Comparison of ENCODE assay signal across 1 cellular context in the genomic region with DNA sequence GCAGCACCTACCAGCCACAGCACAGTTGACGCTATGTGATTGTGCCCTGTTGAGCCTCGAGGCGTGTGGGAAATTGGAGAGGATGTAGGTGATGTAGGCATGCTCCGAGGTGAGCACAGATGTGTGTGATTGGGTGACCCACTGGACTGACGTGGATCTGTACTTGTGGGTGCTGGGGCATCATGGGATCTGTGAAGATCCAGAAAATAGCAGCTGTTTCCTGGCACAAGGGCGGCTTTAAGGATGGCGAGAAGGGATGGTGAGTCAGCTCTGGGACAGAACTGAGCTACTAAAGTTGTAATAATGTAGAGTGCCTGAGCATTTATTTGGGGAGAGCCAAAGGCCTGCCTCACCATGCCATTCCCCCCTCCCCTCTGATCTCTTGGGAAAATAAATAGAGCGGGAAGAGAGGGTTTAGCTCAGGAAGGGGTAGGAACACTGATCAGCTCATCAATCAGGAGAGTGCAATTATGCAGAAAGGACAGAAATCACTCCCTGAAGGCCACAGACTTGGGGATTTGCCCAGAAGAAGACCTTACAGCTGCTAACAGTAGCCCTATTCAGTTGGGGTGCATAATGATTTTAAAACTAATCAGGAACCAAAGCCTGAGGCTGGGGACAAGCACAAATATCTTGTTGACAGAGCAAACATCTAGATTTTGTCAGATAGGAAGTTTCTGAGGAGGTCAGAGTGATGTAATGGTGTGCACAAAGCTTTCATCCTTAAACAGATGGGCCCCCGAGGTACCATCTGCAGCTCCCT.
TF ChIP-seq lines count a peak whose summit lies in the region.

No MANE protein-coding gene starts in this region.

TF ChIP-seq in HepG2, 621 proteins besides CTCF, POLR2A, EP300 and RAD21 (continued from another document and continues in another):
- TF ChIP-seq, protein P1, sequence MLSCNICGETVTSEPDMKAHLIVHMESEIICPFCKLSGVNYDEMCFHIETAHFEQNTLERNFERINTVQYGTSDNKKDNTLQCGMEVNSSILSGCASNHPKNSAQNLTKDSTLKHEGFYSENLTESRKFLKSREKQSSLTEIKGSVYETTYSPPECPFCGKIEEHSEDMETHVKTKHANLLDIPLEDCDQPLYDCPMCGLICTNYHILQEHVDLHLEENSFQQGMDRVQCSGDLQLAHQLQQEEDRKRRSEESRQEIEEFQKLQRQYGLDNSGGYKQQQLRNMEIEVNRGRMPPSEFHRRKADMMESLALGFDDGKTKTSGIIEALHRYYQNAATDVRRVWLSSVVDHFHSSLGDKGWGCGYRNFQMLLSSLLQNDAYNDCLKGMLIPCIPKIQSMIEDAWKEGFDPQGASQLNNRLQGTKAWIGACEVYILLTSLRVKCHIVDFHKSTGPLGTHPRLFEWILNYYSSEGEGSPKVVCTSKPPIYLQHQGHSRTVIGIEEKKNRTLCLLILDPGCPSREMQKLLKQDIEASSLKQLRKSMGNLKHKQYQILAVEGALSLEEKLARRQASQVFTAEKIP (CRISPR knock-in tag; IDR thresholded peaks at IDR 0.05; ENCODE audit: borderline replicate concordance) = no peak
- TF ChIP-seq, protein P2, sequence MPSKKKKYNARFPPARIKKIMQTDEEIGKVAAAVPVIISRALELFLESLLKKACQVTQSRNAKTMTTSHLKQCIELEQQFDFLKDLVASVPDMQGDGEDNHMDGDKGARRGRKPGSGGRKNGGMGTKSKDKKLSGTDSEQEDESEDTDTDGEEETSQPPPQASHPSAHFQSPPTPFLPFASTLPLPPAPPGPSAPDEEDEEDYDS (CRISPR knock-in tag; IDR thresholded peaks at IDR 0.05) = no peak
- no peak for TF ChIP-seq FOXK1 (CRISPR knock-in tag; IDR thresholded peaks at IDR 0.05; ENCODE audit: borderline replicate concordance, low read depth)
- TF ChIP-seq, protein P3, sequence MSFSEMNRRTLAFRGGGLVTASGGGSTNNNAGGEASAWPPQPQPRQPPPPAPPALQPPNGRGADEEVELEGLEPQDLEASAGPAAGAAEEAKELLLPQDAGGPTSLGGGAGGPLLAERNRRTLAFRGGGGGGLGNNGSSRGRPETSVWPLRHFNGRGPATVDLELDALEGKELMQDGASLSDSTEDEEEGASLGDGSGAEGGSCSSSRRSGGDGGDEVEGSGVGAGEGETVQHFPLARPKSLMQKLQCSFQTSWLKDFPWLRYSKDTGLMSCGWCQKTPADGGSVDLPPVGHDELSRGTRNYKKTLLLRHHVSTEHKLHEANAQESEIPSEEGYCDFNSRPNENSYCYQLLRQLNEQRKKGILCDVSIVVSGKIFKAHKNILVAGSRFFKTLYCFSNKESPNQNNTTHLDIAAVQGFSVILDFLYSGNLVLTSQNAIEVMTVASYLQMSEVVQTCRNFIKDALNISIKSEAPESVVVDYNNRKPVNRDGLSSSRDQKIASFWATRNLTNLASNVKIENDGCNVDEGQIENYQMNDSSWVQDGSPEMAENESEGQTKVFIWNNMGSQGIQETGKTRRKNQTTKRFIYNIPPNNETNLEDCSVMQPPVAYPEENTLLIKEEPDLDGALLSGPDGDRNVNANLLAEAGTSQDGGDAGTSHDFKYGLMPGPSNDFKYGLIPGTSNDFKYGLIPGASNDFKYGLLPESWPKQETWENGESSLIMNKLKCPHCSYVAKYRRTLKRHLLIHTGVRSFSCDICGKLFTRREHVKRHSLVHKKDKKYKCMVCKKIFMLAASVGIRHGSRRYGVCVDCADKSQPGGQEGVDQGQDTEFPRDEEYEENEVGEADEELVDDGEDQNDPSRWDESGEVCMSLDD (CRISPR knock-in tag; IDR thresholded peaks at IDR 0.05; ENCODE audit: borderline replicate concordance) = peak; percentile 77; the same call in 1 of the 2 replicates
- no peak for TF ChIP-seq SNRNP70 (IDR thresholded peaks at IDR 0.05; ENCODE audit: low read depth, low read length)
- no peak for TF ChIP-seq ZSCAN21 (CRISPR knock-in tag; IDR thresholded peaks at IDR 0.05; ENCODE audit: borderline replicate concordance)
- TF ChIP-seq, protein P4, sequence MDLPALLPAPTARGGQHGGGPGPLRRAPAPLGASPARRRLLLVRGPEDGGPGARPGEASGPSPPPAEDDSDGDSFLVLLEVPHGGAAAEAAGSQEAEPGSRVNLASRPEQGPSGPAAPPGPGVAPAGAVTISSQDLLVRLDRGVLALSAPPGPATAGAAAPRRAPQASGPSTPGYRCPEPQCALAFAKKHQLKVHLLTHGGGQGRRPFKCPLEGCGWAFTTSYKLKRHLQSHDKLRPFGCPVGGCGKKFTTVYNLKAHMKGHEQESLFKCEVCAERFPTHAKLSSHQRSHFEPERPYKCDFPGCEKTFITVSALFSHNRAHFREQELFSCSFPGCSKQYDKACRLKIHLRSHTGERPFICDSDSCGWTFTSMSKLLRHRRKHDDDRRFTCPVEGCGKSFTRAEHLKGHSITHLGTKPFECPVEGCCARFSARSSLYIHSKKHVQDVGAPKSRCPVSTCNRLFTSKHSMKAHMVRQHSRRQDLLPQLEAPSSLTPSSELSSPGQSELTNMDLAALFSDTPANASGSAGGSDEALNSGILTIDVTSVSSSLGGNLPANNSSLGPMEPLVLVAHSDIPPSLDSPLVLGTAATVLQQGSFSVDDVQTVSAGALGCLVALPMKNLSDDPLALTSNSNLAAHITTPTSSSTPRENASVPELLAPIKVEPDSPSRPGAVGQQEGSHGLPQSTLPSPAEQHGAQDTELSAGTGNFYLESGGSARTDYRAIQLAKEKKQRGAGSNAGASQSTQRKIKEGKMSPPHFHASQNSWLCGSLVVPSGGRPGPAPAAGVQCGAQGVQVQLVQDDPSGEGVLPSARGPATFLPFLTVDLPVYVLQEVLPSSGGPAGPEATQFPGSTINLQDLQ (CRISPR knock-in tag; IDR thresholded peaks at IDR 0.05) = no peak
- TF ChIP-seq NKX3-1 (CRISPR knock-in tag; IDR thresholded peaks at IDR 0.05) = peak; percentile 69; the same call in 1 of the 2 replicates
- TF ChIP-seq ZNF143 (CRISPR knock-in tag; IDR thresholded peaks at IDR 0.05) = peak; percentile 58; the same call in 1 of the 2 replicates
- TF ChIP-seq HNRNPLL (IDR thresholded peaks at IDR 0.05; ENCODE audit: low read depth, low read length, poor library complexity, severe bottlenecking) = no peak
- TF ChIP-seq KLF9 (CRISPR knock-in tag; IDR thresholded peaks at IDR 0.05; ENCODE audit: low read depth) = no peak
- TF ChIP-seq, protein P5, sequence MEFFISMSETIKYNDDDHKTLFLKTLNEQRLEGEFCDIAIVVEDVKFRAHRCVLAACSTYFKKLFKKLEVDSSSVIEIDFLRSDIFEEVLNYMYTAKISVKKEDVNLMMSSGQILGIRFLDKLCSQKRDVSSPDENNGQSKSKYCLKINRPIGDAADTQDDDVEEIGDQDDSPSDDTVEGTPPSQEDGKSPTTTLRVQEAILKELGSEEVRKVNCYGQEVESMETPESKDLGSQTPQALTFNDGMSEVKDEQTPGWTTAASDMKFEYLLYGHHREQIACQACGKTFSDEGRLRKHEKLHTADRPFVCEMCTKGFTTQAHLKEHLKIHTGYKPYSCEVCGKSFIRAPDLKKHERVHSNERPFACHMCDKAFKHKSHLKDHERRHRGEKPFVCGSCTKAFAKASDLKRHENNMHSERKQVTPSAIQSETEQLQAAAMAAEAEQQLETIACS (CRISPR knock-in tag; IDR thresholded peaks at IDR 0.05) = no peak
- TF ChIP-seq ZSCAN30 (CRISPR knock-in tag; IDR thresholded peaks at IDR 0.05) = no peak
- TF ChIP-seq TMF1 (CRISPR knock-in tag; IDR thresholded peaks at IDR 0.05; ENCODE audit: low read depth) = no peak
- TF ChIP-seq ZNF253 (CRISPR knock-in tag; IDR thresholded peaks at IDR 0.05; ENCODE audit: borderline replicate concordance) = no peak
- TF ChIP-seq BCL6 (CRISPR knock-in tag; IDR thresholded peaks at IDR 0.05) = peak; percentile 30; the same call in 1 of the 2 replicates
- TF ChIP-seq NR3C1 (CRISPR knock-in tag; IDR thresholded peaks at IDR 0.05) = no peak
- 0 out of 2 replicates have a peak, but pooled peaks have one; percentile 28 for TF ChIP-seq SOX13 (IDR thresholded peaks at IDR 0.05)
- peak in 1 of 2 experiments; percentile 76; a peak in 2 of 4 replicates for TF ChIP-seq SOX13 (CRISPR knock-in tag; conservative IDR thresholded peaks at IDR 0.05 in 1 of 2, IDR thresholded peaks at IDR 0.05 in 1 of 2)
- TF ChIP-seq HDAC2 (CRISPR knock-in tag; IDR thresholded peaks at IDR 0.05) = peak; percentile 53; the same call in 1 of the 2 replicates
- TF ChIP-seq, protein P6, sequence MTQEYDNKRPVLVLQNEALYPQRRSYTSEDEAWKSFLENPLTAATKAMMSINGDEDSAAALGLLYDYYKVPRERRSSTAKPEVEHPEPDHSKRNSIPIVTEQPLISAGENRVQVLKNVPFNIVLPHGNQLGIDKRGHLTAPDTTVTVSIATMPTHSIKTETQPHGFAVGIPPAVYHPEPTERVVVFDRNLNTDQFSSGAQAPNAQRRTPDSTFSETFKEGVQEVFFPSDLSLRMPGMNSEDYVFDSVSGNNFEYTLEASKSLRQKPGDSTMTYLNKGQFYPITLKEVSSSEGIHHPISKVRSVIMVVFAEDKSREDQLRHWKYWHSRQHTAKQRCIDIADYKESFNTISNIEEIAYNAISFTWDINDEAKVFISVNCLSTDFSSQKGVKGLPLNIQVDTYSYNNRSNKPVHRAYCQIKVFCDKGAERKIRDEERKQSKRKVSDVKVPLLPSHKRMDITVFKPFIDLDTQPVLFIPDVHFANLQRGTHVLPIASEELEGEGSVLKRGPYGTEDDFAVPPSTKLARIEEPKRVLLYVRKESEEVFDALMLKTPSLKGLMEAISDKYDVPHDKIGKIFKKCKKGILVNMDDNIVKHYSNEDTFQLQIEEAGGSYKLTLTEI (CRISPR knock-in tag; conservative IDR thresholded peaks at IDR 0.05) = no peak
- TF ChIP-seq SYNCRIP (IDR thresholded peaks at IDR 0.05; ENCODE audit: insufficient read depth, low read depth, low read length) = no peak
- TF ChIP-seq FOXA3 (CRISPR knock-in tag; IDR thresholded peaks at IDR 0.05) = peak; percentile 92
- TF ChIP-seq MEIS2 (CRISPR knock-in tag; IDR thresholded peaks at IDR 0.05) = 0 out of 2 replicates have a peak, but pooled peaks have one; percentile 14
- TF ChIP-seq ZMYM4 (CRISPR knock-in tag; IDR thresholded peaks at IDR 0.05) = 0 out of 2 replicates have a peak, but pooled peaks have one; percentile 23
- no peak for TF ChIP-seq MYNN (CRISPR knock-in tag; IDR thresholded peaks at IDR 0.05; ENCODE audit: low read depth)
- no peak for TF ChIP-seq PLRG1 (conservative IDR thresholded peaks at IDR 0.05)
- TF ChIP-seq, protein P7, sequence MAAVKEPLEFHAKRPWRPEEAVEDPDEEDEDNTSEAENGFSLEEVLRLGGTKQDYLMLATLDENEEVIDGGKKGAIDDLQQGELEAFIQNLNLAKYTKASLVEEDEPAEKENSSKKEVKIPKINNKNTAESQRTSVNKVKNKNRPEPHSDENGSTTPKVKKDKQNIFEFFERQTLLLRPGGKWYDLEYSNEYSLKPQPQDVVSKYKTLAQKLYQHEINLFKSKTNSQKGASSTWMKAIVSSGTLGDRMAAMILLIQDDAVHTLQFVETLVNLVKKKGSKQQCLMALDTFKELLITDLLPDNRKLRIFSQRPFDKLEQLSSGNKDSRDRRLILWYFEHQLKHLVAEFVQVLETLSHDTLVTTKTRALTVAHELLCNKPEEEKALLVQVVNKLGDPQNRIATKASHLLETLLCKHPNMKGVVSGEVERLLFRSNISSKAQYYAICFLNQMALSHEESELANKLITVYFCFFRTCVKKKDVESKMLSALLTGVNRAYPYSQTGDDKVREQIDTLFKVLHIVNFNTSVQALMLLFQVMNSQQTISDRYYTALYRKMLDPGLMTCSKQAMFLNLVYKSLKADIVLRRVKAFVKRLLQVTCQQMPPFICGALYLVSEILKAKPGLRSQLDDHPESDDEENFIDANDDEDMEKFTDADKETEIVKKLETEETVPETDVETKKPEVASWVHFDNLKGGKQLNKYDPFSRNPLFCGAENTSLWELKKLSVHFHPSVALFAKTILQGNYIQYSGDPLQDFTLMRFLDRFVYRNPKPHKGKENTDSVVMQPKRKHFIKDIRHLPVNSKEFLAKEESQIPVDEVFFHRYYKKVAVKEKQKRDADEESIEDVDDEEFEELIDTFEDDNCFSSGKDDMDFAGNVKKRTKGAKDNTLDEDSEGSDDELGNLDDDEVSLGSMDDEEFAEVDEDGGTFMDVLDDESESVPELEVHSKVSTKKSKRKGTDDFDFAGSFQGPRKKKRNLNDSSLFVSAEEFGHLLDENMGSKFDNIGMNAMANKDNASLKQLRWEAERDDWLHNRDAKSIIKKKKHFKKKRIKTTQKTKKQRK (IDR thresholded peaks at IDR 0.05; ENCODE audit: low read length) = no peak
- no peak for TF ChIP-seq MBD4 (IDR thresholded peaks at IDR 0.05; ENCODE audit: borderline replicate concordance, low read length)
- TF ChIP-seq, protein P8, sequence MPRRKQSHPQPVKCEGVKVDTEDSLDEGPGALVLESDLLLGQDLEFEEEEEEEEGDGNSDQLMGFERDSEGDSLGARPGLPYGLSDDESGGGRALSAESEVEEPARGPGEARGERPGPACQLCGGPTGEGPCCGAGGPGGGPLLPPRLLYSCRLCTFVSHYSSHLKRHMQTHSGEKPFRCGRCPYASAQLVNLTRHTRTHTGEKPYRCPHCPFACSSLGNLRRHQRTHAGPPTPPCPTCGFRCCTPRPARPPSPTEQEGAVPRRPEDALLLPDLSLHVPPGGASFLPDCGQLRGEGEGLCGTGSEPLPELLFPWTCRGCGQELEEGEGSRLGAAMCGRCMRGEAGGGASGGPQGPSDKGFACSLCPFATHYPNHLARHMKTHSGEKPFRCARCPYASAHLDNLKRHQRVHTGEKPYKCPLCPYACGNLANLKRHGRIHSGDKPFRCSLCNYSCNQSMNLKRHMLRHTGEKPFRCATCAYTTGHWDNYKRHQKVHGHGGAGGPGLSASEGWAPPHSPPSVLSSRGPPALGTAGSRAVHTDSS (CRISPR knock-in tag; conservative IDR thresholded peaks at IDR 0.05) = no peak
- 0 out of 2 replicates have a peak, but pooled peaks have one; percentile 41 for TF ChIP-seq RCOR2 (CRISPR knock-in tag; IDR thresholded peaks at IDR 0.05)
- TF ChIP-seq ZFP36 (IDR thresholded peaks at IDR 0.05; ENCODE audit: borderline replicate concordance, low read depth, low read length, partially characterized antibody) = no peak
- TF ChIP-seq BHLHE40 (IDR thresholded peaks at IDR 0.05; ENCODE audit: low read length) = no peak
- no peak for TF ChIP-seq AGO1 (IDR thresholded peaks at IDR 0.05; ENCODE audit: low read depth, low read length, poor library complexity, severe bottlenecking)
- TF ChIP-seq GATAD2A (CRISPR knock-in tag; IDR thresholded peaks at IDR 0.05) = 0 out of 2 replicates have a peak, but pooled peaks have one; percentile 58
- TF ChIP-seq KLF16 (CRISPR knock-in tag; IDR thresholded peaks at IDR 0.05) = 0 out of 4 replicates have a peak, but pooled peaks of 1 of the 2 experiments have one; percentile 29
